ENCODE assay signal across 8 cellular contexts in genomic region chr5:217860-218456, GRCh38. TPM values are rescaled to one million over a fixed set of nuclear protein-coding genes. Genes with fewer than 3 reads are reported as not detected.
DNase-seq lines count a peak whose midpoint lies in the region; ATAC-seq and TF ChIP-seq lines count a peak whose summit lies in the region.

Gene CCDC127 (minus strand): TSS chr5:218153. CDS start chr5:216849, 1,304 bp downstream.
Gene SDHA (plus strand): TSS chr5:218320. CDS start chr5:218356, 36 bp downstream.

- H3K27ac ChIP-seq in suprapubic skin, result peak within 1 kb of the TSS; percentile 94

- no peaks in the 10 kb centered on the region for H3K9me3 ChIP-seq in suprapubic skin

- TF ChIP-seq POLR2A in GM10847 (IDR thresholded peaks at IDR 0.05; ENCODE audit: extremely low read depth, insufficient read length) (peak; percentile 85), suprapubic skin (IDR thresholded peaks at IDR 0.05) (peak in 1 of 2 donors; percentile 88)

- no peak for TF ChIP-seq EP300 in suprapubic skin (IDR thresholded peaks at IDR 0.05)

- peak within 1 kb of the TSS; percentile 100 for H3K4me3 ChIP-seq in suprapubic skin

- TF ChIP-seq CTCF in suprapubic skin (IDR thresholded peaks at IDR 0.05), result peak in 1 of 2 donors; percentile 7

- WGBS in suprapubic skin, result 0% methylated on average over 15 of the region's 69 CpGs

- H3K36me3 ChIP-seq in suprapubic skin, result peaks cover 7% of the 10 kb centered on the region

- peak; percentile 93 for DNase-seq in NCI-H1048 (lab: John Stamatoyannopoulos, UW)
- peak; percentile 89 for DNase-seq in SK-N-DZ (ENCODE audit: low spot score)
- peak; percentile 98 for DNase-seq in activated naive CD4-positive, alpha-beta T cell treated with anti-CD3 and anti-CD28 coated beads, Interleukin-2, amount 50 U/mL, for 16 hours
- peak; percentile 97 for DNase-seq in glomerular visceral epithelial cell (ENCODE audit: extremely low spot score)
- DNase-seq in occipital lobe (lab: John Stamatoyannopoulos, UW), result peak; percentile 91
- peak; percentile 97 for DNase-seq in suprapubic skin (ENCODE audit: low spot score in 2 of 2)

- H3K4me1 ChIP-seq in suprapubic skin, result peaks cover 47% of the 10 kb centered on the region

- no peaks in the 10 kb centered on the region for H3K27me3 ChIP-seq in suprapubic skin

- ATAC-seq in HG02588 (IDR thresholded peaks at IDR 0.05; ENCODE audit: unreplicated experiment), result peak; percentile 68

RNA-seq across cellular contexts. Expression of gene CCDC127, which starts in this region (rescaled TPM):
- 5.7 and 8.3 TPM in 2 replicates for polyA plus RNA-seq in SK-N-DZ (2014; cell fraction: cytosol; rRNA removed)
- polyA plus RNA-seq in SK-N-DZ (2014; cell fraction: nucleus; rRNA removed), result 2.9 and 3.6 TPM in 2 replicates
- total RNA-seq in occipital lobe, result 6.7 TPM
- 10 to 100 TPM in 1 of 4 donors, 1 to 10 TPM in 3; 3.1 to 11.7 (median 5.1) TPM for total RNA-seq in suprapubic skin

RNA-seq across cellular contexts. Expression of gene SDHA, which starts in this region (rescaled TPM):
- 79.8 and 84.9 TPM in 2 replicates for polyA plus RNA-seq in SK-N-DZ (2014; cell fraction: cytosol; rRNA removed)
- 83.0 and 89.6 TPM in 2 replicates for polyA plus RNA-seq in SK-N-DZ (2014; cell fraction: nucleus; rRNA removed)
- total RNA-seq in occipital lobe (74.4 TPM), suprapubic skin (10 to 100 TPM; 51.5 to 80.2 (median 68.7) TPM)

Comparison
In these comparisons a context has a peak if more than half of its experiments do, and no peak if none do; other contexts are left out.
1. Peak in every context shown above with its lines: DNase-seq, ATAC-seq, H3K4me3 ChIP-seq and H3K27ac ChIP-seq.